ENCODE assay signal across 19 cellular contexts in the genomic region with DNA sequence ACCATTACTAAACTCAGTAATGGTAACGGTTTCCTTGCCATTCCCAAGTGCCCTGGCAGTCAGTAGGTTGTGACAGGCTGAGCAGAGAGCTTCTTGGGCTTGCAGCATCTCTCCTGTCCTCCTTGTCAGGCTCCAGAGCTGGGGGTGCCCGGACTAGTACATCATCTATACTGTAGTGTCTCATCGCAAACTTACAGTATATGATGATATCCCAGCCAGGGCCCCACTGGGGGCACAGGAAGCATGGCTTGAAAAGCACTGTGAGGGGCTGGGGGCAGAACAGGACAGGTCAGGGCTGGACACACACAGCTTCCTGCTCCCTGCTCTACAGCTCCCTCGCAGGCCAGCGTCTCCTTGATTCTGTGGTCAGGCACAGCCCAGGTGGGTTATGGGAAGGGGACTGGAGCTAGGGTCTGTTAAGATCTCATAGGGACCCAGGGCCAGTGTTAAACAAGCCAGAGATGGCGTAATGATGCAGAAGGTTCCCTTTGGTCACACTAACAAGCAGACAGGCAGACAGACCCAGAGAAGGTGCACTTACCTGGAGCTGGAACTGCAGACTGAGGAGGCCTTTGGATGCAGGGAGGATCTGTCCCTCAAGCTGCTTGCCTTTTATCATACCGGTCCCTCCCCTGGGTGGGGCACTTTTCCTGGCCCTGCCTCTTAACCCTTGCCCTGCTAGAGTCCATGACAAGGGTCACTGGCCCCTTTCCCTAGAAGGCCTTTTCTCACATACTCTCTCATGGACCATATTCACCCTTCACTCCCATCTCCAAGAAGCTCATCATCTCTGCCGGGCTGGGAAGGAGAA. TPM values are rescaled to one million over a fixed set of nuclear protein-coding genes. Genes with fewer than 3 reads are reported as not detected.
DNase-seq lines count a peak whose midpoint lies in the region; ATAC-seq, FAIRE-seq and TF ChIP-seq lines count a peak whose summit lies in the region.
"Had no signal": no experiment of that assay in that cellular context is flagged by ENCODE, and none has a peak within 500 bp of the region (broad histone marks: within the 10 kb centered on the region; RNA-seq: fewer than 3 reads in every experiment).

No MANE protein-coding gene starts in this region.

- CTCF ChIA-PET in A549 (lab: Yijun Ruan, JAX) (interaction anchor here (0.6 to 7.3 kb wide), 15 partner anchors 8 to 112 kb away, joined by 3 to 58 read pairs (median 3); a partner anchor contains a TSS), HepG2 (lab: Yijun Ruan, JAX; ENCODE audit: low intra/inter-chr PET ratio, low total read pairs) (no interaction called here)

- no peak overlapping the region for H3K56ac ChIP-seq in H9 (ENCODE audit: insufficient read length, low read depth, low read length)

- no peak overlapping the region for H3K23ac ChIP-seq in H9 (ENCODE audit: insufficient read length, low read depth, low read length)

- H3K79me1 ChIP-seq in H9 (ENCODE audit: insufficient read depth, low read depth, low read length, poor library complexity, severe bottlenecking): no peaks in the 10 kb centered on the region

- H3K79me2 ChIP-seq in H9 (ENCODE audit: insufficient read depth, low read length) (no peaks in the 10 kb centered on the region), HepG2 (ENCODE audit: insufficient read depth, low read length) (no peaks in the 10 kb centered on the region)

- TF ChIP-seq EP300 in A549 (IDR thresholded peaks at IDR 0.05) (no peak), HepG2 (IDR thresholded peaks at IDR 0.05; ENCODE audit: low read depth in 2 of 2, low read length in 2 of 2) (no peak), HepG2 (CRISPR knock-in tag; IDR thresholded peaks at IDR 0.05; ENCODE audit: borderline replicate concordance) (no peak)

- no peak overlapping the region for H2BK15ac ChIP-seq in H9 (ENCODE audit: low read depth, low read length)

- H3K14ac ChIP-seq in H9 (ENCODE audit: insufficient read depth, low read length): no peak overlapping the region

- no peak overlapping the region for H4K5ac ChIP-seq in H9 (ENCODE audit: insufficient read length, low read depth, low read length)

- intact Hi-C loops in HepG2 (cut with micrococcal nuclease; ENCODE audit: unreplicated experiment): no loop called here

- H3K9ac ChIP-seq in H9 (ENCODE audit: extremely low read depth, insufficient read length, low read length): no peak overlapping the region
- no peak overlapping the region for H3K9ac ChIP-seq in HepG2 (ENCODE audit: insufficient read depth, low read depth, low read length)

- H3K9me3 Mint-ChIP-seq in H9: no peaks in the 10 kb centered on the region
- H3K9me3 Mint-ChIP-seq in activated T-helper 17 cell treated with anti-CD3 and anti-CD28 coated beads, Interleukin-2, amount 50 U/mL, for 72 hours: no peaks in the 10 kb centered on the region
- H3K9me3 Mint-ChIP-seq: mesothelial cell of epicardium had no signal

- 74% methylated on average over 8 of the region's 8 CpGs for WGBS in A549 (ENCODE audit: missing lambda C conversion rate)
- WGBS in H9 (ENCODE audit: extremely low coverage, insufficient read length, low lambda C conversion rate): no CpG with 5 or more reads among the region's 8 CpGs
- WGBS in HepG2 (ENCODE audit: low lambda C conversion rate): 90% methylated on average over 5 of the region's 8 CpGs

- peak; percentile 41 to 54; a peak in 4 of 6 replicates for ATAC-seq in A549
- no peak for ATAC-seq in activated T-helper 17 cell treated with anti-CD3 and anti-CD28 coated beads, Interleukin-2, amount 50 U/mL, for 72 hours (replicated peaks)
- peak; percentile 29 for ATAC-seq in HepG2
- ATAC-seq in HG03378 (IDR thresholded peaks at IDR 0.05; ENCODE audit: unreplicated experiment): no peak

- TF ChIP-seq RAD21 in A549 (conservative IDR thresholded peaks at IDR 0.05 in 1 of 2, IDR thresholded peaks at IDR 0.05 in 1 of 2) (no peak), HepG2 (CRISPR knock-in tag; IDR thresholded peaks at IDR 0.05) (no peak)

- H3K4me1 ChIP-seq in A549: no peaks in the 10 kb centered on the region
- H3K4me1 ChIP-seq in H9 (ENCODE audit: insufficient read depth, low read length): no peaks in the 10 kb centered on the region; the same call in 1 of the 2 replicates
- H3K4me1 ChIP-seq in HepG2 (ENCODE audit: insufficient read depth, low read length): peaks cover 26% of the 10 kb centered on the region
- H3K4me1 ChIP-seq: ascending aorta had no signal

- H3T11ph ChIP-seq in H9 (ENCODE audit: low read length): no peak overlapping the region

- no peak overlapping the region for H2AFZ ChIP-seq in H9 (ENCODE audit: low read length)
- no peak overlapping the region for H2AFZ ChIP-seq in HepG2 (ENCODE audit: low read length)

- peak overlapping the region in 2 of 3 experiments; percentile 40 to 64; a peak in 3 of 7 replicates for H3K27ac Mint-ChIP-seq in H9
- peak overlapping the region; percentile 47 for H3K27ac Mint-ChIP-seq in activated T-helper 17 cell treated with anti-CD3 and anti-CD28 coated beads, Interleukin-2, amount 50 U/mL, for 72 hours
- H3K27ac Mint-ChIP-seq: mesothelial cell of epicardium had no signal

- no peaks in the 10 kb centered on the region for H4K20me1 ChIP-seq in H9 (ENCODE audit: control insufficient read depth, insufficient read depth, insufficient read length)
- H4K20me1 ChIP-seq in HepG2 (ENCODE audit: insufficient read depth, low read length): no peaks in the 10 kb centered on the region

- H3K27me3 Mint-ChIP-seq in H9 (ENCODE audit: low read depth): no peaks in the 10 kb centered on the region; the same call in 1 of the 2 replicates
- H3K27me3 Mint-ChIP-seq in activated T-helper 17 cell treated with anti-CD3 and anti-CD28 coated beads, Interleukin-2, amount 50 U/mL, for 72 hours: no peaks in the 10 kb centered on the region

- H3K27me3 ChIP-seq in H9 (ENCODE audit: insufficient read depth, low read length) (no peaks in the 10 kb centered on the region), HepG2 (ENCODE audit: control insufficient read depth in 1 of 2, insufficient read depth in 2 of 2, low read length in 2 of 2) (no peaks in the 10 kb centered on the region)
- H3K27me3 ChIP-seq: ascending aorta had no signal

- TF ChIP-seq POLR2A in A549 (IDR thresholded peaks at IDR 0.05; ENCODE audit: low read length): no peak
- 0 out of 4 replicates have a peak, but pooled peaks of 1 of the 2 experiments have one; percentile 10 for TF ChIP-seq POLR2A in HepG2 (IDR thresholded peaks at IDR 0.05; ENCODE audit: insufficient read depth in 1 of 2, low read depth in 2 of 2, low read length in 2 of 2)

- in situ Hi-C loops in HepG2 (cut with HindIII; ENCODE audit: extremely low pct_ligation_motif_present, low pct_unique_long_range_greater_than_20kb): no loop called here
- in situ Hi-C loops in GM13977 (cut with MboI; ENCODE audit: low pct_unique_long_range_greater_than_20kb, low sequenced_read_pairs, unreplicated experiment): no loop called here
- in situ Hi-C loops in KBM-7 (cut with MboI; ENCODE audit: low pct_unique_long_range_greater_than_20kb, low sequenced_read_pairs): no loop called here

- no peak overlapping the region for H4K91ac ChIP-seq in H9 (ENCODE audit: insufficient read length, low read depth, low read length)

- H2BK5ac ChIP-seq in H9 (ENCODE audit: insufficient read length, low read length): no peak overlapping the region

- no peak overlapping the region for H3K18ac ChIP-seq in H9 (ENCODE audit: insufficient read length, low read depth, low read length)

- H2AK5ac ChIP-seq in H9 (ENCODE audit: insufficient read length, low read length): no peak overlapping the region

- FAIRE-seq in A549 (lab: Jason Lieb, UNC) (no peak), HepG2 (lab: Jason Lieb, UNC) (no peak)
- FAIRE-seq: endometrium, GM19239 had no signal

- BruUV-seq in HepG2 (replicated peaks; lab: Mats Ljungman, UMichigan): no TSS peak

- H3K36me3 ChIP-seq in HepG2 (replicated peaks in 1 of 2; ENCODE audit: control insufficient read depth in 1 of 2, insufficient read depth in 2 of 2, low read length in 2 of 2): peaks cover 17 to 24% of the 10 kb centered on the region in 2 experiments; a peak in 4 of 5 replicates

- no peaks in the 10 kb centered on the region for H3K9me3 ChIP-seq in A549
- no peaks in the 10 kb centered on the region for H3K9me3 ChIP-seq in H9 (ENCODE audit: control insufficient read depth, low read depth, low read length)
- H3K9me3 ChIP-seq in HepG2 (ENCODE audit: low read length): no peaks in the 10 kb centered on the region
- H3K9me3 ChIP-seq: ascending aorta had no signal

- H3K4me3 Mint-ChIP-seq in H9: peak overlapping the region; percentile 17 to 30; a peak in 2 of 5 replicates
- no peak overlapping the region for H3K4me3 Mint-ChIP-seq in activated T-helper 17 cell treated with anti-CD3 and anti-CD28 coated beads, Interleukin-2, amount 50 U/mL, for 72 hours
- H3K4me3 Mint-ChIP-seq: mesothelial cell of epicardium had no signal

- TF ChIP-seq CTCF in A549 (IDR thresholded peaks at IDR 0.05): no peak
- no peak for TF ChIP-seq CTCF in H9 (conservative IDR thresholded peaks at IDR 0.05)
- TF ChIP-seq CTCF in HepG2 (CRISPR knock-in tag; IDR thresholded peaks at IDR 0.05): no peak
- no peak for TF ChIP-seq CTCF in GM13977 (IDR thresholded peaks at IDR 0.05; ENCODE audit: extremely low read depth, insufficient read depth, missing control alignments)

- H2BK20ac ChIP-seq in H9 (ENCODE audit: low read depth, low read length, poor library complexity, severe bottlenecking): no peak overlapping the region

- no peak overlapping the region for H2BK120ac ChIP-seq in H9 (ENCODE audit: low read depth, low read length, poor library complexity, severe bottlenecking)

- H3K4ac ChIP-seq in H9 (ENCODE audit: low read depth, low read length): no peak overlapping the region

- no peak overlapping the region for H3K4me3 ChIP-seq in A549
- H3K4me3 ChIP-seq in HepG2 (replicated peaks in 1 of 3; ENCODE audit: insufficient read depth in 1 of 3, low read depth in 2 of 3, low read length in 3 of 3): no peak overlapping the region
- H3K4me3 ChIP-seq: ascending aorta had no signal

- no peak overlapping the region for H2BK12ac ChIP-seq in H9 (ENCODE audit: insufficient read length, low read depth, low read length)

- peaks cover 14 to 21% of the 10 kb centered on the region in 2 experiments for H3K4me1 Mint-ChIP-seq in H9
- H3K4me1 Mint-ChIP-seq in activated T-helper 17 cell treated with anti-CD3 and anti-CD28 coated beads, Interleukin-2, amount 50 U/mL, for 72 hours: peaks cover 7% of the 10 kb centered on the region
- H3K4me1 Mint-ChIP-seq: mesothelial cell of epicardium had no signal

- peaks cover 3% of the 10 kb centered on the region for H3K23me2 ChIP-seq in H9 (ENCODE audit: insufficient read length, low read depth, low read length, poor library complexity, severe bottlenecking)

- POLR2A ChIA-PET in A549 (lab: Yijun Ruan, JAX): no interaction called here
- POLR2A ChIA-PET in HepG2 (lab: Yijun Ruan, JAX): interaction anchor here (0.8 to 1.7 kb wide), 3 partner anchors 20 to 46 kb away, joined by 3 read pairs; no protein-coding TSS in a partner anchor

- peaks cover 24 to 39% (median 38%) of the 10 kb centered on the region in 3 experiments for H3K36me3 Mint-ChIP-seq in H9 (ENCODE audit: insufficient read depth in 1 of 3, low read depth in 3 of 3)
- H3K36me3 Mint-ChIP-seq in activated T-helper 17 cell treated with anti-CD3 and anti-CD28 coated beads, Interleukin-2, amount 50 U/mL, for 72 hours (ENCODE audit: low read depth): peaks cover 57% of the 10 kb centered on the region

- DNase-seq in A549 (ENCODE audit: low read depth in 1 of 2, low spot score in 1 of 2) (no peak), H9 (peak; percentile 67), HepG2 (ENCODE audit: low spot score) (no peak), NCI-H2081 (lab: John Stamatoyannopoulos, UW) (no peak), GM13977 (ENCODE audit: low spot score) (no peak), KBM-7 (no peak)
- DNase-seq: cerebellar nuclear complex; KG1; kidney glomerular epithelial cell; NCI-H2029 treated with DMSO at 0.1 percent for 48 hours; SHP77; stimulated activated CD4-positive, alpha-beta T cell treated with anti-CD3 and anti-CD28 coated beads, Interleukin-12 subunit alpha, Interleukin-12 subunit beta, amount 100 ng/mL, for 4 hours; trophoblast cell had no signal

- H3K27ac ChIP-seq in A549 (no peak overlapping the region), H9 (ENCODE audit: insufficient read length, low read depth, low read length) (no peak overlapping the region), HepG2 (ENCODE audit: extremely low read length, insufficient read depth, low read length) (no peak overlapping the region)
- H3K27ac ChIP-seq: ascending aorta had no signal

- H3K4me2 ChIP-seq in A549 (no peak overlapping the region), H9 (ENCODE audit: insufficient read depth, insufficient read length, low read length) (no peak overlapping the region), HepG2 (ENCODE audit: low read depth, low read length) (no peak overlapping the region)

- no peak overlapping the region for H4K8ac ChIP-seq in H9 (replicated peaks; ENCODE audit: insufficient read length, low read depth, low read length)

RNA-seq across cellular contexts. Expression of a gene that starts 6.8 kb away (rescaled TPM):
- polyA plus RNA-seq in A549 (2011; rRNA removed) (88.3 and 123 TPM in 2 replicates), A549 (2017; fragmentation: RNase III; extraction: RNeasy Plus Mini Kit Qiagen cat#74134 plus additional on column Dnase treatment) (78.8 to 80.2 TPM (median 78.9 TPM) in 3 replicates), HepG2 (2011; rRNA removed) (72.2 and 73.5 TPM in 2 replicates)
- 129 and 154 TPM in 2 replicates for polyA plus RNA-seq in A549 (2012; cell fraction: cytosol; rRNA removed)
- polyA plus RNA-seq in A549 (2012; cell fraction: nucleus; rRNA removed): 136 and 150 TPM in 2 replicates
- polyA minus RNA-seq in A549 (2011; rRNA and poly(A)+ RNA removed): 104 and 144 TPM in 2 replicates
- total RNA-seq in H9 (2021) (61.7 and 67.8 TPM in 2 replicates), HepG2 (2016; rRNA removed; fragmentation: Illumina TruSeq; extraction: Trizol) (46.9 and 50.7 TPM in 2 replicates)
- total RNA-seq in activated T-helper 17 cell treated with anti-CD3 and anti-CD28 coated beads, Interleukin-2, amount 50 U/mL, for 72 hours: 10 to 100 TPM; 38.2 to 60.2 TPM
- 8.5 and 10.0 TPM in 2 replicates for total RNA-seq in HepG2 (2016; cell fraction: cytosol; rRNA removed; fragmentation: Illumina TruSeq; extraction: Trizol; ENCODE audit: low read depth)
- total RNA-seq in HepG2 (2016; cell fraction: insoluble cytoplasmic fraction; rRNA removed; fragmentation: Illumina TruSeq; extraction: Trizol): 48.8 and 50.6 TPM in 2 replicates
- total RNA-seq in HepG2 (2016; cell fraction: membrane; rRNA removed; fragmentation: Illumina TruSeq; extraction: Trizol): 17.1 and 19.7 TPM in 2 replicates
- 28.7 and 36.3 TPM in 2 replicates for total RNA-seq in HepG2 (2016; cell fraction: nucleus; rRNA removed; fragmentation: Illumina TruSeq; extraction: Trizol)
- 72.3 and 85.9 TPM in 2 replicates for polyA plus RNA-seq in HepG2 (2011; cell fraction: cytosol; rRNA removed)
- 55.6 and 60.0 TPM in 2 replicates for polyA plus RNA-seq in HepG2 (2011; cell fraction: nucleus; rRNA removed)
- 42.4 and 45.1 TPM in 2 replicates for polyA plus RNA-seq in HepG2 (2012)
- polyA plus RNA-seq in HepG2 (2016; cell fraction: cytosol; fragmentation: Illumina TruSeq; extraction: Trizol; ENCODE audit: low read depth): 13.8 and 14.3 TPM in 2 replicates
- 78.5 and 84.9 TPM in 2 replicates for polyA plus RNA-seq in HepG2 (2016; cell fraction: insoluble cytoplasmic fraction; fragmentation: Illumina TruSeq; extraction: Trizol; ENCODE audit: low read depth)
- 24.1 and 26.2 TPM in 2 replicates for polyA plus RNA-seq in HepG2 (2016; cell fraction: membrane; fragmentation: Illumina TruSeq; extraction: Trizol; ENCODE audit: low read depth)
- polyA plus RNA-seq in HepG2 (2016; cell fraction: nucleus; fragmentation: Illumina TruSeq; extraction: Trizol; ENCODE audit: insufficient read depth, low read depth): 72.4 and 76.9 TPM in 2 replicates
- 142 and 176 TPM in 2 replicates for polyA minus RNA-seq in HepG2 (2011; rRNA and poly(A)+ RNA removed; ENCODE audit: low replicate concordance)
- 44.2 and 52.7 TPM in 2 replicates for polyA minus RNA-seq in HepG2 (2011; cell fraction: cytosol; rRNA and poly(A)+ RNA removed)
- polyA minus RNA-seq in HepG2 (2011; cell fraction: nucleus; rRNA and poly(A)+ RNA removed): 29.7 and 30.6 TPM in 2 replicates

RNA-seq across cellular contexts. Expression of a gene that starts 19.0 kb away (rescaled TPM):
- 10.7 and 15.3 TPM in 2 replicates for polyA plus RNA-seq in A549 (2011; rRNA removed)
- polyA plus RNA-seq in A549 (2012; cell fraction: cytosol; rRNA removed): 15.6 and 18.7 TPM in 2 replicates
- polyA plus RNA-seq in A549 (2012; cell fraction: nucleus; rRNA removed): 24.5 and 29.5 TPM in 2 replicates
- 14.3 to 15.6 TPM (median 14.7 TPM) in 3 replicates for polyA plus RNA-seq in A549 (2017; fragmentation: RNase III; extraction: RNeasy Plus Mini Kit Qiagen cat#74134 plus additional on column Dnase treatment)
- polyA minus RNA-seq in A549 (2011; rRNA and poly(A)+ RNA removed): 16.4 and 24.5 TPM in 2 replicates
- total RNA-seq in H9 (2021): 76.1 and 77.1 TPM in 2 replicates
- 10 to 100 TPM; 18.7 to 25.1 TPM for total RNA-seq in activated T-helper 17 cell treated with anti-CD3 and anti-CD28 coated beads, Interleukin-2, amount 50 U/mL, for 72 hours
- 3.5 and 4.7 TPM in 2 replicates for total RNA-seq in HepG2 (2016; rRNA removed; fragmentation: Illumina TruSeq; extraction: Trizol)
- total RNA-seq in HepG2 (2016; cell fraction: cytosol; rRNA removed; fragmentation: Illumina TruSeq; extraction: Trizol; ENCODE audit: low read depth): 1.7 and 2.5 TPM in 2 replicates
- 2.9 and 3.4 TPM in 2 replicates for total RNA-seq in HepG2 (2016; cell fraction: insoluble cytoplasmic fraction; rRNA removed; fragmentation: Illumina TruSeq; extraction: Trizol)
- total RNA-seq in HepG2 (2016; cell fraction: membrane; rRNA removed; fragmentation: Illumina TruSeq; extraction: Trizol): 7.9 and 9.0 TPM in 2 replicates
- 2.9 and 4.4 TPM in 2 replicates for total RNA-seq in HepG2 (2016; cell fraction: nucleus; rRNA removed; fragmentation: Illumina TruSeq; extraction: Trizol)
- 7.3 TPM in 2 replicates for polyA plus RNA-seq in HepG2 (2011; rRNA removed)
- polyA plus RNA-seq in HepG2 (2011; cell fraction: cytosol; rRNA removed): 8.0 and 8.4 TPM in 2 replicates
- 11.3 and 13.9 TPM in 2 replicates for polyA plus RNA-seq in HepG2 (2011; cell fraction: nucleus; rRNA removed)
- polyA plus RNA-seq in HepG2 (2012): 9.8 and 13.0 TPM in 2 replicates
- polyA plus RNA-seq in HepG2 (2016; cell fraction: cytosol; fragmentation: Illumina TruSeq; extraction: Trizol; ENCODE audit: low read depth): 4.0 and 4.6 TPM in 2 replicates
- 9.3 and 13.6 TPM in 2 replicates for polyA plus RNA-seq in HepG2 (2016; cell fraction: insoluble cytoplasmic fraction; fragmentation: Illumina TruSeq; extraction: Trizol; ENCODE audit: low read depth)
- 14.0 and 18.6 TPM in 2 replicates for polyA plus RNA-seq in HepG2 (2016; cell fraction: membrane; fragmentation: Illumina TruSeq; extraction: Trizol; ENCODE audit: low read depth)
- 10.1 and 11.0 TPM in 2 replicates for polyA plus RNA-seq in HepG2 (2016; cell fraction: nucleus; fragmentation: Illumina TruSeq; extraction: Trizol; ENCODE audit: insufficient read depth, low read depth)
- polyA minus RNA-seq in HepG2 (2011; rRNA and poly(A)+ RNA removed; ENCODE audit: low replicate concordance): 14.1 and 27.8 TPM in 2 replicates
- 12.3 and 12.7 TPM in 2 replicates for polyA minus RNA-seq in HepG2 (2011; cell fraction: cytosol; rRNA and poly(A)+ RNA removed)
- polyA minus RNA-seq in HepG2 (2011; cell fraction: nucleus; rRNA and poly(A)+ RNA removed): 12.6 and 12.8 TPM in 2 replicates

RNA-seq across cellular contexts. Expression of a gene that starts 35.9 kb away (rescaled TPM):
- 68.8 and 78.6 TPM in 2 replicates for polyA plus RNA-seq in A549 (2011; rRNA removed)
- 82.7 and 94.7 TPM in 2 replicates for polyA plus RNA-seq in A549 (2012; cell fraction: cytosol; rRNA removed)
- polyA plus RNA-seq in A549 (2012; cell fraction: nucleus; rRNA removed): 89.9 and 91.7 TPM in 2 replicates
- 62.8 to 71.0 TPM (median 66.4 TPM) in 3 replicates for polyA plus RNA-seq in A549 (2017; fragmentation: RNase III; extraction: RNeasy Plus Mini Kit Qiagen cat#74134 plus additional on column Dnase treatment)
- 100 and 109 TPM in 2 replicates for polyA minus RNA-seq in A549 (2011; rRNA and poly(A)+ RNA removed)
- 173 and 185 TPM in 2 replicates for total RNA-seq in H9 (2021)
- 100 to 1,000 TPM in 1 of 2 donors, 10 to 100 TPM in 1; 85.8 to 113 TPM for total RNA-seq in activated T-helper 17 cell treated with anti-CD3 and anti-CD28 coated beads, Interleukin-2, amount 50 U/mL, for 72 hours
- total RNA-seq in HepG2 (2016; rRNA removed; fragmentation: Illumina TruSeq; extraction: Trizol): 54.3 and 60.7 TPM in 2 replicates
- total RNA-seq in HepG2 (2016; cell fraction: cytosol; rRNA removed; fragmentation: Illumina TruSeq; extraction: Trizol; ENCODE audit: low read depth): 21.0 and 27.1 TPM in 2 replicates
- total RNA-seq in HepG2 (2016; cell fraction: insoluble cytoplasmic fraction; rRNA removed; fragmentation: Illumina TruSeq; extraction: Trizol): 53.0 and 55.0 TPM in 2 replicates
- total RNA-seq in HepG2 (2016; cell fraction: membrane; rRNA removed; fragmentation: Illumina TruSeq; extraction: Trizol): 55.4 and 58.7 TPM in 2 replicates
- total RNA-seq in HepG2 (2016; cell fraction: nucleus; rRNA removed; fragmentation: Illumina TruSeq; extraction: Trizol): 31.5 and 32.6 TPM in 2 replicates
- 54.5 and 60.6 TPM in 2 replicates for polyA plus RNA-seq in HepG2 (2011; rRNA removed)
- polyA plus RNA-seq in HepG2 (2011; cell fraction: cytosol; rRNA removed): 66.4 and 77.9 TPM in 2 replicates
- 62.5 and 67.8 TPM in 2 replicates for polyA plus RNA-seq in HepG2 (2011; cell fraction: nucleus; rRNA removed)
- polyA plus RNA-seq in HepG2 (2012): 42.3 and 50.0 TPM in 2 replicates
- polyA plus RNA-seq in HepG2 (2016; cell fraction: cytosol; fragmentation: Illumina TruSeq; extraction: Trizol; ENCODE audit: low read depth): 27.5 and 28.8 TPM in 2 replicates
- 48.1 and 64.0 TPM in 2 replicates for polyA plus RNA-seq in HepG2 (2016; cell fraction: insoluble cytoplasmic fraction; fragmentation: Illumina TruSeq; extraction: Trizol; ENCODE audit: low read depth)
- polyA plus RNA-seq in HepG2 (2016; cell fraction: membrane; fragmentation: Illumina TruSeq; extraction: Trizol; ENCODE audit: low read depth): 49.0 and 54.8 TPM in 2 replicates
- polyA plus RNA-seq in HepG2 (2016; cell fraction: nucleus; fragmentation: Illumina TruSeq; extraction: Trizol; ENCODE audit: insufficient read depth, low read depth): 64.4 and 67.0 TPM in 2 replicates
- polyA minus RNA-seq in HepG2 (2011; rRNA and poly(A)+ RNA removed; ENCODE audit: low replicate concordance): 124 and 166 TPM in 2 replicates
- polyA minus RNA-seq in HepG2 (2011; cell fraction: cytosol; rRNA and poly(A)+ RNA removed): 35.9 and 59.2 TPM in 2 replicates
- polyA minus RNA-seq in HepG2 (2011; cell fraction: nucleus; rRNA and poly(A)+ RNA removed): 14.0 and 19.0 TPM in 2 replicates

RNA-seq across cellular contexts. Expression of a gene that starts 41.3 kb away (rescaled TPM):
- polyA plus RNA-seq in A549 (2011; rRNA removed) (7.0 and 7.3 TPM in 2 replicates), A549 (2017; fragmentation: RNase III; extraction: RNeasy Plus Mini Kit Qiagen cat#74134 plus additional on column Dnase treatment) (3.5 to 4.9 TPM (median 4.8 TPM) in 3 replicates), HepG2 (2011; rRNA removed) (11.8 and 14.9 TPM in 2 replicates)
- polyA plus RNA-seq in A549 (2012; cell fraction: cytosol; rRNA removed): 7.5 and 8.9 TPM in 2 replicates
- polyA plus RNA-seq in A549 (2012; cell fraction: nucleus; rRNA removed): 9.4 and 9.9 TPM in 2 replicates
- polyA minus RNA-seq in A549 (2011; rRNA and poly(A)+ RNA removed): 3.6 and 4.1 TPM in 2 replicates
- total RNA-seq in H9 (2021) (28.6 and 29.6 TPM in 2 replicates), HepG2 (2016; rRNA removed; fragmentation: Illumina TruSeq; extraction: Trizol) (7.6 and 12.6 TPM in 2 replicates)
- total RNA-seq in activated T-helper 17 cell treated with anti-CD3 and anti-CD28 coated beads, Interleukin-2, amount 50 U/mL, for 72 hours: 10 to 100 TPM; 24.9 to 82.1 TPM
- total RNA-seq in HepG2 (2016; cell fraction: cytosol; rRNA removed; fragmentation: Illumina TruSeq; extraction: Trizol; ENCODE audit: low read depth): 3.8 and 4.4 TPM in 2 replicates
- total RNA-seq in HepG2 (2016; cell fraction: insoluble cytoplasmic fraction; rRNA removed; fragmentation: Illumina TruSeq; extraction: Trizol): 6.5 and 14.0 TPM in 2 replicates
- total RNA-seq in HepG2 (2016; cell fraction: membrane; rRNA removed; fragmentation: Illumina TruSeq; extraction: Trizol): 8.0 and 9.3 TPM in 2 replicates
- total RNA-seq in HepG2 (2016; cell fraction: nucleus; rRNA removed; fragmentation: Illumina TruSeq; extraction: Trizol): 9.7 and 11.6 TPM in 2 replicates
- polyA plus RNA-seq in HepG2 (2011; cell fraction: cytosol; rRNA removed): 17.3 and 17.4 TPM in 2 replicates
- polyA plus RNA-seq in HepG2 (2011; cell fraction: nucleus; rRNA removed): 8.7 and 11.2 TPM in 2 replicates
- polyA plus RNA-seq in HepG2 (2012): 3.6 and 6.3 TPM in 2 replicates
- 4.0 and 5.3 TPM in 2 replicates for polyA plus RNA-seq in HepG2 (2016; cell fraction: cytosol; fragmentation: Illumina TruSeq; extraction: Trizol; ENCODE audit: low read depth)
- 8.0 and 9.0 TPM in 2 replicates for polyA plus RNA-seq in HepG2 (2016; cell fraction: insoluble cytoplasmic fraction; fragmentation: Illumina TruSeq; extraction: Trizol; ENCODE audit: low read depth)
- polyA plus RNA-seq in HepG2 (2016; cell fraction: membrane; fragmentation: Illumina TruSeq; extraction: Trizol; ENCODE audit: low read depth): 7.0 and 7.5 TPM in 2 replicates
- polyA plus RNA-seq in HepG2 (2016; cell fraction: nucleus; fragmentation: Illumina TruSeq; extraction: Trizol; ENCODE audit: insufficient read depth, low read depth): 20.2 and 21.1 TPM in 2 replicates
- 15.0 and 24.2 TPM in 2 replicates for polyA minus RNA-seq in HepG2 (2011; rRNA and poly(A)+ RNA removed; ENCODE audit: low replicate concordance)
- polyA minus RNA-seq in HepG2 (2011; cell fraction: cytosol; rRNA and poly(A)+ RNA removed): 5.9 and 8.7 TPM in 2 replicates
- polyA minus RNA-seq in HepG2 (2011; cell fraction: nucleus; rRNA and poly(A)+ RNA removed): 5.2 and 7.8 TPM in 2 replicates

Comparison
In these comparisons a context has a peak if more than half of its experiments do, and no peak if none do; other contexts are left out.
1. ATAC-seq: peak in A549 (2 of 2) and HepG2 (single experiment); none in activated T-helper 17 cell treated with anti-CD3 and anti-CD28 coated beads, Interleukin-2, amount 50 U/mL, for 72 hours (single experiment) and HG03378 (single experiment).